8 cellular contexts compared by ENCODE assay signal in the genomic region with DNA sequence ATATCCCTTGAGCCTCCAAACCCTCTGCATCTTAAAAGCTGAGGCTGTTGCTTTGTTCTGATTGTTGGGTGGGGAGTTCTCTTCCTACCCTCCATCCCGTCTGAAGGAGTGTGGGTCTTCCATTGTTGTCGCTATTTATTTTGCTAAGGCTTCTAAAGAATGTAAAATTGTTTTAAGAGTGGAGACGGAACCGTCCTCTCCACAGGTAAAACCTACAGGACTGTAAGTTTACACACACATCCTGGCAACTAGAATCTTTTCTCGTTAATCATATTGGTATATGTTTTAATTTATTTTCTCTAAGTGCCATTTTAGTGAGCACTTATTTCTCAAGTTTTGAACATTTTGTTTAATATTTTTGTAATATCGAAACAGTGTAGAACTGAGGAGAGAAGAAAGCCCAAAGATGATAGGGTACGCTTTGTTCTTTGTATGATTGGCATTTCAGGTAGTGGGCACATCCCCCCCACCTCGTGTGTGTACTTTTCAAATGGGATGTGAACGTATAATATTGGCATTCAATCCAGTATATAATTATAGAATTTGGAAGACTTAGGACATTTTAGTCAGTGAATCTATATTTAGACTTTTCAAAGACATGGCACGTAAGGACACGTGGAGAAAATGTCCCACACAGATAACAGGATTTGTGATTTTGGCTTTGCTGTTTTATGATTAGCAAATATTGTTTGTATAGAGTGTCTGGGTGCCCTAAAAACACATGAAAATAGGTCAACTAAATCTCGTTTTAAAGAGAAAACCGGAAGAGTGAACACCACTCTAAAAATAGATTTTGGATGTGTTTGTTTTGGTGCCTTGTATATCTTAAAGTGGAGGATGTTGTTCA. TPM values are rescaled to one million over a fixed set of nuclear protein-coding genes. Genes with fewer than 3 reads are reported as not detected.
A peak's percentile ranks its signal among the peaks of the same experiment; 100 is the strongest.
DNase-seq lines count a peak whose midpoint lies in the region; ATAC-seq, FAIRE-seq and TF ChIP-seq lines count a peak whose summit lies in the region.

No MANE protein-coding gene starts in this region.

- no peak for TF ChIP-seq CTCF in Peyer's patch (IDR thresholded peaks at IDR 0.05)
- no peak for TF ChIP-seq CTCF in pancreas (IDR thresholded peaks at IDR 0.05)

- FAIRE-seq in pancreas (lab: Jason Lieb, UNC), result no peak

- WGBS in pancreas, 2 donors, result 0 to 1% methylated on average over 13 of the region's 13 CpGs

- peak overlapping the region; percentile 98 for H3K4me3 ChIP-seq in ACC112 (ENCODE audit: low read depth, low read length)
- peak overlapping the region; percentile 61 to 89 (median 88) for H3K4me3 ChIP-seq in Peyer's patch
- H3K4me3 ChIP-seq in pancreas, result peak overlapping the region; percentile 70 to 90 (median 88)

- ATAC-seq in GM21390 (IDR thresholded peaks at IDR 0.05; ENCODE audit: unreplicated experiment) (peak; percentile 2), pancreas (peak in 1 of 4 donors; percentile 2), HG02938 (IDR thresholded peaks at IDR 0.05; ENCODE audit: unreplicated experiment) (no peak)

- H3K9me3 ChIP-seq in Peyer's patch, result no peaks in the 10 kb centered on the region
- no peaks in the 10 kb centered on the region for H3K9me3 ChIP-seq in pancreas

- H3K27ac ChIP-seq in ACC112 (ENCODE audit: low read depth, low read length), result peak overlapping the region; percentile 82
- H3K27ac ChIP-seq in Peyer's patch, result peak overlapping the region; percentile 92 to 99 (median 97)
- H3K27ac ChIP-seq in pancreas, result peak overlapping the region; percentile 97 to 100 (median 98)

- intact Hi-C loops in pancreas (cut with DNase I), result no loop called here

- DNase-seq in Peyer's patch, result no peak
- DNase-seq in erythroblast (lab: John Stamatoyannopoulos, UW), result peak; percentile 22 to 40
- DNase-seq in pancreas, result no peak
- no peak for DNase-seq in GDM1 (lab: John Stamatoyannopoulos, UW)
- no peak for DNase-seq in NCI-H1048 (lab: John Stamatoyannopoulos, UW)

- H3K4me1 ChIP-seq in ACC112 (ENCODE audit: control insufficient read depth, insufficient read depth, low read length, unreplicated experiment) (peaks cover 13% of the 10 kb centered on the region), Peyer's patch (peaks cover 0 to 2% (median 0%) of the 10 kb centered on the region in 4 donors), pancreas (peaks cover 0 to 30% (median 23%) of the 10 kb centered on the region in 3 donors)

- no peaks in the 10 kb centered on the region for H3K27me3 ChIP-seq in ACC112 (ENCODE audit: insufficient read depth, low read length)
- no peaks in the 10 kb centered on the region for H3K27me3 ChIP-seq in Peyer's patch
- H3K27me3 ChIP-seq in pancreas, result no peaks in the 10 kb centered on the region

- H3K36me3 ChIP-seq in ACC112 (ENCODE audit: insufficient read depth, low read length), result no peaks in the 10 kb centered on the region
- H3K36me3 ChIP-seq in Peyer's patch, result no peaks in the 10 kb centered on the region
- no peaks in the 10 kb centered on the region for H3K36me3 ChIP-seq in pancreas

- no peak for TF ChIP-seq POLR2A in Peyer's patch (IDR thresholded peaks at IDR 0.05)
- no peak for TF ChIP-seq POLR2A in erythroblast (IDR thresholded peaks at IDR 0.05; ENCODE audit: low read length)

- peaks cover 58% of the 10 kb centered on the region for H3K79me2 ChIP-seq in ACC112 (ENCODE audit: control insufficient read depth, insufficient read depth, low read length, unreplicated experiment)

- H2AFZ ChIP-seq in ACC112 (ENCODE audit: low read length, unreplicated experiment), result peak overlapping the region; percentile 69

RNA-seq across cellular contexts. Expression of a gene that starts 1.3 kb away (rescaled TPM):
- 10 to 100 TPM; 21.5 to 87.5 (median 37.7) TPM for total RNA-seq in Peyer's patch
- 10 to 100 TPM in 4 of 6 donors, 1 to 10 TPM in 2; 8.7 to 24.7 (median 13.1) TPM for total RNA-seq in pancreas
- 10 to 100 TPM; 17.0 to 28.6 TPM for polyA plus RNA-seq in pancreas

Comparison
In these comparisons a context has a peak if more than half of its experiments do, and no peak if none do; other contexts are left out.
1. DNase-seq: peak in erythroblast (2 of 2); none in Peyer's patch (0 of 3), pancreas (0 of 6), GDM1 (single experiment) and NCI-H1048 (single experiment).
2. Peak in every context shown above with its lines, with median percentiles within 50 percentile points of each other: H3K27ac ChIP-seq and H3K4me3 ChIP-seq.